Comparison of ENCODE assay signal across 15 cellular contexts in genomic region chr2:37993135-37993534, GRCh38.
DNase-seq lines count a peak whose midpoint lies in the region; ATAC-seq and TF ChIP-seq lines count a peak whose summit lies in the region.
"Had no signal": no experiment of that assay in that cellular context is flagged by ENCODE, and none has a peak within 500 bp of the region (broad histone marks: within the 10 kb centered on the region; RNA-seq: fewer than 3 reads in every experiment).

No MANE protein-coding gene starts in this region.

- 99% methylated on average over 3 of the region's 3 CpGs for WGBS in SK-N-SH (ENCODE audit: low lambda C conversion rate)

- peaks cover 5% of the 10 kb centered on the region for H3F3A ChIP-seq in SK-N-SH (replicated peaks; ENCODE audit: insufficient read depth)

- no peak overlapping the region for H3K4me3 Mint-ChIP-seq in type B pancreatic cell
- H3K4me3 Mint-ChIP-seq: activated naive CD4-positive, alpha-beta T cell treated with anti-CD3 and anti-CD28 coated beads, Interleukin-2, amount 50 U/mL, for 24 hours; T-helper 1 cell treated with Interleukin-12 subunit alpha and Interleukin-12 subunit beta and Interleukin-4 antibody, amounts not matched to agents 30 μg/mL and 1 μg/mL, for 36 hours had no signal

- H3K9ac ChIP-seq in SK-N-SH (no peak overlapping the region), colonic mucosa (ENCODE audit: low read depth in 2 of 2, low read length in 2 of 2) (no peak overlapping the region)

- H3K36me3 Mint-ChIP-seq in type B pancreatic cell, result peaks cover 3% of the 10 kb centered on the region

- TF ChIP-seq RAD21 in SK-N-SH (IDR thresholded peaks at IDR 0.05; ENCODE audit: low read length), result peak; percentile 21; the same call in 1 of the 2 replicates

- H4K20me1 ChIP-seq in SK-N-SH (ENCODE audit: insufficient read depth), result no peaks in the 10 kb centered on the region

- no peaks in the 10 kb centered on the region for H3K27me3 ChIP-seq in SK-N-SH (ENCODE audit: insufficient read depth)
- H3K27me3 ChIP-seq in H7 (ENCODE audit: control insufficient read depth, insufficient read depth, low read length), result no peaks in the 10 kb centered on the region
- no peaks in the 10 kb centered on the region for H3K27me3 ChIP-seq in colonic mucosa

- no peak for DNase-seq in SK-N-SH
- DNase-seq in foreskin fibroblast, result peak in 1 of 2 donors; percentile 10
- DNase-seq in type B pancreatic cell (ENCODE audit: extremely low spot score, unreplicated experiment), result no peak
- no peak for DNase-seq in H7
- no peak for DNase-seq in colonic mucosa
- DNase-seq: caudate nucleus; COR-L47; NCI-H146; NCI-H510A; stimulated activated naive CD4-positive, alpha-beta T cell treated with Interleukin-2 at 50 U/mL for 16 hours had no signal

- no peaks in the 10 kb centered on the region for H3K9me3 Mint-ChIP-seq in type B pancreatic cell
- H3K9me3 Mint-ChIP-seq: activated naive CD4-positive, alpha-beta T cell treated with anti-CD3 and anti-CD28 coated beads, Interleukin-2, amount 50 U/mL, for 24 hours; T-helper 1 cell treated with Interleukin-12 subunit alpha and Interleukin-12 subunit beta and Interleukin-4 antibody, amounts not matched to agents 30 μg/mL and 1 μg/mL, for 36 hours had no signal

- peaks cover 6% of the 10 kb centered on the region for H3K4me1 Mint-ChIP-seq in type B pancreatic cell (ENCODE audit: unreplicated experiment)
- H3K4me1 Mint-ChIP-seq: activated naive CD4-positive, alpha-beta T cell treated with anti-CD3 and anti-CD28 coated beads, Interleukin-2, amount 50 U/mL, for 24 hours had no signal

- H3K4me3 ChIP-seq in SK-N-SH (ENCODE audit: low read depth in 2 of 2, low read length in 1 of 2) (no peak overlapping the region), foreskin fibroblast (ENCODE audit: low read depth in 1 of 2, low read length in 2 of 2) (no peak overlapping the region), H7 (ENCODE audit: insufficient read depth, low read depth, low read length) (no peak overlapping the region), colonic mucosa (no peak overlapping the region)

- no peaks in the 10 kb centered on the region for H3K27me3 Mint-ChIP-seq in type B pancreatic cell
- H3K27me3 Mint-ChIP-seq: activated naive CD4-positive, alpha-beta T cell treated with anti-CD3 and anti-CD28 coated beads, Interleukin-2, amount 50 U/mL, for 24 hours had no signal

- no peaks in the 10 kb centered on the region for H3K79me2 ChIP-seq in SK-N-SH (ENCODE audit: insufficient read depth)

- no peak overlapping the region for H3K27ac Mint-ChIP-seq in type B pancreatic cell
- H3K27ac Mint-ChIP-seq: activated naive CD4-positive, alpha-beta T cell treated with anti-CD3 and anti-CD28 coated beads, Interleukin-2, amount 50 U/mL, for 24 hours; T-helper 1 cell treated with Interleukin-12 subunit alpha and Interleukin-12 subunit beta and Interleukin-4 antibody, amounts not matched to agents 30 μg/mL and 1 μg/mL, for 36 hours had no signal

- TF ChIP-seq EP300 in SK-N-SH (IDR thresholded peaks at IDR 0.05; ENCODE audit: borderline replicate concordance in 1 of 2, low read depth in 1 of 2, low read length in 1 of 2), result no peak

- no peak overlapping the region for H3K4me2 ChIP-seq in SK-N-SH

- no peaks in the 10 kb centered on the region for H3K9me2 ChIP-seq in SK-N-SH

- intact Hi-C loops in colonic mucosa (cut with DNase I), result no loop called here

- TF ChIP-seq CTCF in SK-N-SH (IDR thresholded peaks at IDR 0.05) (peak; percentile 27; the same call in 1 of the 2 replicates), VCaP (conservative IDR thresholded peaks at IDR 0.05) (peak; percentile 23), foreskin fibroblast (IDR thresholded peaks at IDR 0.05; ENCODE audit: low read depth, low read length) (peak; percentile 5), type B pancreatic cell (conservative IDR thresholded peaks at IDR 0.05) (peak; percentile 45), colonic mucosa (IDR thresholded peaks at IDR 0.05) (no peak)

- CTCF ChIA-PET in SK-N-SH (lab: Yijun Ruan, JAX), result interaction anchor here (0.7 to 5.1 kb wide), 11 partner anchors 8 to 597 kb away, joined by 3 to 27 read pairs (median 5); partner anchors contain the start of gene CYP1B1

- H2AFZ ChIP-seq in SK-N-SH (ENCODE audit: low read depth), result no peak overlapping the region

- ATAC-seq in SK-N-SH treated with all-trans-retinoic acid at 6 μM for 48 hours (no peak), HG02588 (IDR thresholded peaks at IDR 0.05; ENCODE audit: unreplicated experiment) (no peak)

- H3K4me1 ChIP-seq in SK-N-SH (ENCODE audit: control insufficient read depth in 1 of 2, insufficient read depth in 2 of 2, low read depth in 1 of 2, low read length in 1 of 2) (no peaks in the 10 kb centered on the region), colonic mucosa (no peaks in the 10 kb centered on the region)

- H3K36me3 ChIP-seq in SK-N-SH (replicated peaks in 1 of 2; ENCODE audit: control insufficient read depth in 1 of 2, insufficient read depth in 2 of 2, low read length in 1 of 2) (peaks cover 0 to 34% of the 10 kb centered on the region in 2 experiments), H7 (replicated peaks; ENCODE audit: control insufficient read depth, insufficient read depth, low read length) (no peaks in the 10 kb centered on the region), colonic mucosa (no peaks in the 10 kb centered on the region)

- no peaks in the 10 kb centered on the region for H3K9me3 ChIP-seq in SK-N-SH
- no peaks in the 10 kb centered on the region for H3K9me3 ChIP-seq in colonic mucosa

- POLR2A ChIA-PET in SK-N-SH (lab: Yijun Ruan, JAX), result no interaction called here

- H3K27ac ChIP-seq in SK-N-SH (ENCODE audit: low read depth in 2 of 2, low read length in 1 of 2) (no peak overlapping the region), VCaP (peak overlapping the region; percentile 75), colonic mucosa (no peak overlapping the region)

TF ChIP-seq in SK-N-SH, 30 proteins besides CTCF, POLR2A, EP300 and RAD21:
- TF ChIP-seq RFX5 (IDR thresholded peaks at IDR 0.05; ENCODE audit: low read length), result no peak
- TF ChIP-seq FOXJ3 (CRISPR knock-in tag; IDR thresholded peaks at IDR 0.05), result no peak
- no peak for TF ChIP-seq ELF1 (IDR thresholded peaks at IDR 0.05)
- TF ChIP-seq IRF3 (IDR thresholded peaks at IDR 0.05; ENCODE audit: low read depth, low read length), result no peak
- no peak for TF ChIP-seq TEAD4 (IDR thresholded peaks at IDR 0.05; ENCODE audit: borderline replicate concordance, insufficient read depth)
- no peak for TF ChIP-seq YY1 (IDR thresholded peaks at IDR 0.05; ENCODE audit: low read depth)
- no peak for TF ChIP-seq JUND (IDR thresholded peaks at IDR 0.05)
- TF ChIP-seq RXRA (IDR thresholded peaks at IDR 0.05; ENCODE audit: borderline replicate concordance, low read depth), result no peak

TF ChIP-seq in SK-N-SH treated with all-trans-retinoic acid at 6 μM for 48 hours, 23 proteins besides CTCF, POLR2A, EP300 and RAD21:
- TF ChIP-seq ZFP3 (CRISPR knock-in tag; IDR thresholded peaks at IDR 0.05) (no peak), RARB (CRISPR knock-in tag; IDR thresholded peaks at IDR 0.05) (no peak), TSHZ2 (CRISPR knock-in tag; IDR thresholded peaks at IDR 0.05) (no peak), ESRRG (CRISPR knock-in tag; IDR thresholded peaks at IDR 0.05) (no peak), PPARA (CRISPR knock-in tag; IDR thresholded peaks at IDR 0.05; ENCODE audit: borderline replicate concordance) (no peak), TOX (CRISPR knock-in tag; IDR thresholded peaks at IDR 0.05; ENCODE audit: borderline replicate concordance) (no peak), SNAI2 (CRISPR knock-in tag; IDR thresholded peaks at IDR 0.05) (no peak)
